In the genomic region with DNA sequence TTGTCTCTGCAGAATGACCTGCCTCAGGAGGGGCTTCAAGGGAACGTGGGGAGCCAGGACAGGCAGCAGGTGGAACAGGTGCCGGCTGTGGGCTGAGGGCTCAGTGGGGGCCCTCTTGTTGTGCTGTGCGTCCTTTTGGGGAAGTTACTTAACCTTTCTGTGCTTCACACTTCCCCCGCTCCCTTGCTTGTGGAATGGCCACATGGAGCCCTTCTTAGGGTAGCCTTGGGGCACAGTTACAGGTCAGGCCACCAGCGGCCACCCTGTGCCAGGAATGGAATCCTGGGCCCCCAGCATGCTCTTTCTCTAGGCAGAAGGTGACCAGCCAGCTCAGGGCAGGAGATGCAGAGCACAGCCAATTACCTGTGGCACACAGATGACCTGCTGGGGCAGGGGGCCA, we compare ENCODE assay signal across 9 cellular contexts. TPM values are rescaled to one million over a fixed set of nuclear protein-coding genes. Genes with fewer than 3 reads are reported as not detected.
DNase-seq lines count a peak whose midpoint lies in the region; ATAC-seq, FAIRE-seq and TF ChIP-seq lines count a peak whose summit lies in the region.
"Had no signal": no experiment of that assay in that cellular context is flagged by ENCODE, and none has a peak within 500 bp of the region (broad histone marks: within the 10 kb centered on the region; RNA-seq: fewer than 3 reads in every experiment).

No MANE protein-coding gene starts in this region.

- H3K9me3 Mint-ChIP-seq in activated T-helper 17 cell treated with anti-CD3 and anti-CD28 coated beads, Interleukin-2, amount 50 U/mL, for 72 hours, result no peaks in the 10 kb centered on the region
- H3K9me3 Mint-ChIP-seq in natural killer cell treated with Interleukin-12 subunit alpha and Interleukin-12 subunit beta and Interleukin-15 and Interleukin-18, amount 100 ng/mL, for 72 hours, result no peaks in the 10 kb centered on the region

- H3K9ac ChIP-seq in KMS-11, result no peak overlapping the region

- no peaks in the 10 kb centered on the region for H4K20me1 ChIP-seq in KMS-11 (ENCODE audit: insufficient read depth)

- no peak for TF ChIP-seq CTCF in KMS-11 (conservative IDR thresholded peaks at IDR 0.05; ENCODE audit: low read depth, low read length)

- H3K27ac ChIP-seq in KMS-11, result no peak overlapping the region

- DNase-seq in SIG-M5 treated with dmso at 0.1 percent for 504 hours (lab: John Stamatoyannopoulos, UW; ENCODE audit: unreplicated experiment) (peak; percentile 77), SIG-M5 (lab: John Stamatoyannopoulos, UW) (no peak), ACHN (no peak), NCI-H2107 (lab: John Stamatoyannopoulos, UW) (no peak), GM19239 (ENCODE audit: insufficient read length, low spot score) (no peak)
- no peak for DNase-seq in natural killer cell treated with Interleukin-12 subunit alpha and Interleukin-12 subunit beta and Interleukin-15 and Interleukin-18, amount 100 ng/mL, for 72 hours (ENCODE audit: low spot score)
- DNase-seq: activated CD4-positive, alpha-beta T cell treated with anti-CD3 and anti-CD28 coated beads, Interleukin-2, amount 50 U/mL, for 4 hours had no signal

- peaks cover 47% of the 10 kb centered on the region for H3K4me1 Mint-ChIP-seq in activated T-helper 17 cell treated with anti-CD3 and anti-CD28 coated beads, Interleukin-2, amount 50 U/mL, for 72 hours
- peaks cover 49 to 63% of the 10 kb centered on the region in 2 donors for H3K4me1 Mint-ChIP-seq in natural killer cell treated with Interleukin-12 subunit alpha and Interleukin-12 subunit beta and Interleukin-15 and Interleukin-18, amount 100 ng/mL, for 72 hours (ENCODE audit: low read depth in 2 of 2)

- H3K4me1 ChIP-seq in KMS-11 (ENCODE audit: low read depth, poor library complexity, severe bottlenecking), result peaks cover 66% of the 10 kb centered on the region

- no peak for FAIRE-seq in GM19239 (lab: Jason Lieb, UNC)

- no peak for ATAC-seq in activated T-helper 17 cell treated with anti-CD3 and anti-CD28 coated beads, Interleukin-2, amount 50 U/mL, for 72 hours (replicated peaks)
- ATAC-seq in natural killer cell treated with Interleukin-12 subunit alpha and Interleukin-12 subunit beta and Interleukin-15 and Interleukin-18, amount 100 ng/mL, for 72 hours, result no peak

- H3K4me3 ChIP-seq in KMS-11 (IDR thresholded peaks at IDR 0.05; ENCODE audit: insufficient read depth, low read depth, low read length), result no peak overlapping the region

- H3K27me3 ChIP-seq in KMS-11 (ENCODE audit: insufficient read depth, low read depth), result no peaks in the 10 kb centered on the region

- in situ Hi-C loops in ACHN (cut with HindIII; ENCODE audit: low pct_ligation_motif_present, low pct_unique_long_range_greater_than_20kb, low sequenced_read_pairs), result no loop called here

- 0 out of 2 replicates have a peak, but pooled peaks cover 4% of the 10 kb centered on the region for H3K36me3 ChIP-seq in KMS-11 (ENCODE audit: insufficient read depth)

- H3K27ac Mint-ChIP-seq in activated T-helper 17 cell treated with anti-CD3 and anti-CD28 coated beads, Interleukin-2, amount 50 U/mL, for 72 hours, result peak overlapping the region; percentile 90
- H3K27ac Mint-ChIP-seq in natural killer cell treated with Interleukin-12 subunit alpha and Interleukin-12 subunit beta and Interleukin-15 and Interleukin-18, amount 100 ng/mL, for 72 hours, result peak overlapping the region; percentile 85 to 96

- H3K4me2 ChIP-seq in KMS-11, result peak overlapping the region; percentile 91; the same call in 1 of the 2 replicates

- H3K36me3 Mint-ChIP-seq in activated T-helper 17 cell treated with anti-CD3 and anti-CD28 coated beads, Interleukin-2, amount 50 U/mL, for 72 hours (ENCODE audit: low read depth), result peaks cover 54% of the 10 kb centered on the region
- peaks cover 9% of the 10 kb centered on the region for H3K36me3 Mint-ChIP-seq in natural killer cell treated with Interleukin-12 subunit alpha and Interleukin-12 subunit beta and Interleukin-15 and Interleukin-18, amount 100 ng/mL, for 72 hours

- H2AFZ ChIP-seq in KMS-11 (ENCODE audit: low read depth), result no peak overlapping the region

- H3K27me3 Mint-ChIP-seq in activated T-helper 17 cell treated with anti-CD3 and anti-CD28 coated beads, Interleukin-2, amount 50 U/mL, for 72 hours, result no peaks in the 10 kb centered on the region
- peaks cover 5 to 6% of the 10 kb centered on the region in 2 donors for H3K27me3 Mint-ChIP-seq in natural killer cell treated with Interleukin-12 subunit alpha and Interleukin-12 subunit beta and Interleukin-15 and Interleukin-18, amount 100 ng/mL, for 72 hours

- peaks cover 8% of the 10 kb centered on the region; the same call in 1 of the 2 replicates for H3K79me2 ChIP-seq in KMS-11 (ENCODE audit: insufficient read depth, low read depth)

- peak overlapping the region; percentile 95 for H3K4me3 Mint-ChIP-seq in activated T-helper 17 cell treated with anti-CD3 and anti-CD28 coated beads, Interleukin-2, amount 50 U/mL, for 72 hours
- peak overlapping the region; percentile 81 for H3K4me3 Mint-ChIP-seq in natural killer cell treated with Interleukin-12 subunit alpha and Interleukin-12 subunit beta and Interleukin-15 and Interleukin-18, amount 100 ng/mL, for 72 hours

RNA-seq across cellular contexts. Expression of gene IKBKE, which starts 2.6 kb away (rescaled TPM):
- total RNA-seq in activated T-helper 17 cell treated with anti-CD3 and anti-CD28 coated beads, Interleukin-2, amount 50 U/mL, for 72 hours, result 10 to 100 TPM; 21.7 to 26.6 TPM
- total RNA-seq in natural killer cell treated with Interleukin-12 subunit alpha and Interleukin-12 subunit beta and Interleukin-15 and Interleukin-18, amount 100 ng/mL, for 72 hours, result 10 to 100 TPM; 50.8 to 53.3 TPM

RNA-seq across cellular contexts. Expression of gene RASSF5, which starts 34.4 kb away (rescaled TPM):
- total RNA-seq in activated T-helper 17 cell treated with anti-CD3 and anti-CD28 coated beads, Interleukin-2, amount 50 U/mL, for 72 hours, result 100 to 1,000 TPM; 162 to 227 TPM
- total RNA-seq in natural killer cell treated with Interleukin-12 subunit alpha and Interleukin-12 subunit beta and Interleukin-15 and Interleukin-18, amount 100 ng/mL, for 72 hours, result 100 to 1,000 TPM; 178 to 260 TPM
